In genomic region chr3:75453328-75453727, GRCh38 we compare ENCODE assay signal across 8 cellular contexts.
DNase-seq lines count a peak whose midpoint lies in the region; FAIRE-seq and TF ChIP-seq lines count a peak whose summit lies in the region.
"Not testable (repeated sequence)": the region's sequence is repeated elsewhere in the genome, so short reads cannot be mapped to it uniquely, and the experiment has no call there.

No MANE protein-coding gene starts in this region.

- in situ Hi-C loops in KBM-7 (cut with MboI; ENCODE audit: low pct_unique_long_range_greater_than_20kb, low sequenced_read_pairs): not testable (repeated sequence)

- not testable (repeated sequence) for H3K36me3 ChIP-seq in kidney (ENCODE audit: control insufficient read depth in 1 of 2, insufficient read depth in 2 of 2, low read length in 2 of 2)

- not testable (repeated sequence) for H3K9ac ChIP-seq in kidney (ENCODE audit: low read length in 2 of 2)

- not testable (repeated sequence) for H3K4me1 ChIP-seq in kidney (ENCODE audit: control insufficient read depth in 1 of 2, insufficient read depth in 1 of 2, low read depth in 1 of 2, low read length in 2 of 2)

- DNase-seq in D341Med (ENCODE audit: low spot score) (peak; percentile 25), KBM-7 (peak; percentile 36), NCI-H1694 treated with DMSO at 0.1 percent for 48 hours (lab: John Stamatoyannopoulos, UW) (peak; percentile 58), NCI-H345 treated with DMSO at 0.1 percent for 48 hours (lab: John Stamatoyannopoulos, UW; ENCODE audit: unreplicated experiment) (peak; percentile 64), SHP77 treated with DMSO at 0.1 percent for 48 hours (lab: John Stamatoyannopoulos, UW) (peak; percentile 65), dorsolateral prefrontal cortex (peak in 8 of 10 donors; percentile 24 to 58 (median 53)), kidney (peak; percentile 79), superior temporal gyrus (ENCODE audit: extremely low spot score) (peak; percentile 29)

- intact Hi-C loops in dorsolateral prefrontal cortex (cut with DNase I); kidney (cut with DNase I): not testable (repeated sequence)

- not testable (repeated sequence) for H3K27me3 ChIP-seq in dorsolateral prefrontal cortex

- H3K9me3 ChIP-seq in kidney (ENCODE audit: control insufficient read depth in 1 of 2, low read length in 2 of 2): not testable (repeated sequence)

- H3K4me3 ChIP-seq in dorsolateral prefrontal cortex: peak overlapping the region in 5 of 59 donors; percentile 14 to 33 (median 30)
- H3K4me3 ChIP-seq in kidney (ENCODE audit: low read length in 2 of 2): not testable (repeated sequence)

- not testable (repeated sequence) for TF ChIP-seq CTCF in dorsolateral prefrontal cortex (IDR thresholded peaks at IDR 0.05 in 54 of 56, conservative IDR thresholded peaks at IDR 0.05 in 2 of 56; ENCODE audit: low read depth in 1 of 56, partially characterized antibody in 56 of 56); kidney (IDR thresholded peaks at IDR 0.05; ENCODE audit: borderline replicate concordance, extremely low read depth, insufficient read depth)

- not testable (repeated sequence) for FAIRE-seq in kidney (lab: Jason Lieb, UNC)

- H3K27ac ChIP-seq in dorsolateral prefrontal cortex: peak overlapping the region in 13 of 59 donors; percentile 2 to 62 (median 37)
- not testable (repeated sequence) for H3K27ac ChIP-seq in kidney (ENCODE audit: low read depth in 2 of 2, low read length in 2 of 2)

Comparison
In these comparisons a context has a peak if more than half of its experiments do, and no peak if none do; other contexts are left out.
1. DNase-seq: peak in every context shown above with its lines; median percentile 79 in kidney; 65 in SHP77 treated with DMSO at 0.1 percent for 48 hours; 64 in NCI-H345 treated with DMSO at 0.1 percent for 48 hours; 58 in NCI-H1694 treated with DMSO at 0.1 percent for 48 hours; 53 in dorsolateral prefrontal cortex; 36 in KBM-7; 29 in superior temporal gyrus; 25 in D341Med.